ENCODE assay signal across 8 cellular contexts in the genomic region with DNA sequence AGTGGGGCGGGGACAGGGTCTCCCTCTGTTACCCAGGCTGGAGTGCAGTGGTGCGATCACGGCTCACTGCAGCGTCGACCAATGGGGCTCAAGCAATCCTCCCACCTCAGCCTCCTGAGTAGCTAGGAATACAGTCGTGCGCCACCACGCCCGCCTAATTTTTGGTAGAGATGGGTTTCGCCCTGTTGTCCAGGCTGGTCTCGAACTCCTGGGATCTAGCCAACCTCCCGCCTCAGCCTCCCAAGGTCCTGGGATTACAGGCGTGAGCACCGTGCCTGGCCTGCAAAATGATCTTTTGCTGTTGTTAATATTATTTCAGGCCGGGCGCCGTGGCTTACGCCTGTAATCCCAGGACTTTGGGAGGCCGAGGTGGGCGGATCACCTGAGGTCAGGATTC. TPM values are rescaled to one million over a fixed set of nuclear protein-coding genes. Genes with fewer than 3 reads are reported as not detected.
DNase-seq lines count a peak whose midpoint lies in the region; ATAC-seq and TF ChIP-seq lines count a peak whose summit lies in the region.

No MANE protein-coding gene starts in this region.

- no peaks in the 10 kb centered on the region for H3K9me3 ChIP-seq in MG63
- no peaks in the 10 kb centered on the region for H3K9me3 ChIP-seq in neural cell (ENCODE audit: low read length)

- no peak for ATAC-seq in effector memory CD8-positive, alpha-beta T cell (replicated peaks)

- DNase-seq in AG10803 (ENCODE audit: low read depth), result no peak
- DNase-seq in MG63, result no peak
- no peak for DNase-seq in effector memory CD8-positive, alpha-beta T cell
- DNase-seq in SW480 (ENCODE audit: low spot score), result no peak
- no peak for DNase-seq in HuH-7.5 (ENCODE audit: low spot score)
- no peak for DNase-seq in NCI-H345 treated with DMSO at 0.1 percent for 48 hours (lab: John Stamatoyannopoulos, UW; ENCODE audit: unreplicated experiment)
- DNase-seq in NCI-H69 (lab: John Stamatoyannopoulos, UW), result no peak

- peak overlapping the region; percentile 70 for H3K9ac ChIP-seq in neural cell (ENCODE audit: low read length)

- TF ChIP-seq CTCF in AG10803 (conservative IDR thresholded peaks at IDR 0.05; ENCODE audit: low read length), result no peak
- no peak for TF ChIP-seq CTCF in neural cell (IDR thresholded peaks at IDR 0.05; ENCODE audit: poor library complexity, severe bottlenecking)

- no peaks in the 10 kb centered on the region for H3K9me3 Mint-ChIP-seq in effector memory CD8-positive, alpha-beta T cell

- H3K36me3 ChIP-seq in MG63 (peaks cover 13% of the 10 kb centered on the region), neural cell (ENCODE audit: insufficient read depth, low read length) (no peaks in the 10 kb centered on the region)

- H3K4me1 Mint-ChIP-seq in effector memory CD8-positive, alpha-beta T cell (ENCODE audit: low read depth in 2 of 2), result peaks cover 26 to 31% of the 10 kb centered on the region in 2 donors

- peak overlapping the region; percentile 65 for H3K4me2 ChIP-seq in neural cell (ENCODE audit: low read length)

- H3K27me3 ChIP-seq in MG63 (no peaks in the 10 kb centered on the region), neural cell (ENCODE audit: insufficient read depth, low read depth, low read length) (no peaks in the 10 kb centered on the region)

- H3K36me3 Mint-ChIP-seq in effector memory CD8-positive, alpha-beta T cell (ENCODE audit: insufficient read depth), result peaks cover 22% of the 10 kb centered on the region

- peak overlapping the region; percentile 93 for H2AFZ ChIP-seq in neural cell (ENCODE audit: low read depth, low read length)

- peak overlapping the region; percentile 70 for H3K4me3 ChIP-seq in AG10803 (ENCODE audit: low read length)
- peak overlapping the region; percentile 96 for H3K4me3 ChIP-seq in MG63
- H3K4me3 ChIP-seq in neural cell (ENCODE audit: low read length), result peak overlapping the region; percentile 91

- H3K4me3 Mint-ChIP-seq in effector memory CD8-positive, alpha-beta T cell, result peak overlapping the region; percentile 90 to 93

- H3K79me2 ChIP-seq in neural cell (replicated peaks; ENCODE audit: insufficient read depth, low read length), result no peaks in the 10 kb centered on the region

- peak overlapping the region; percentile 91 to 93 for H3K27ac Mint-ChIP-seq in effector memory CD8-positive, alpha-beta T cell

- H3K27me3 Mint-ChIP-seq in effector memory CD8-positive, alpha-beta T cell, result no peaks in the 10 kb centered on the region

- no peak for TF ChIP-seq RAD21 in neural cell (conservative IDR thresholded peaks at IDR 0.05)

- no peaks in the 10 kb centered on the region for H3F3A ChIP-seq in neural cell (ENCODE audit: insufficient read depth, low read length, poor library complexity, severe bottlenecking)

- no peaks in the 10 kb centered on the region for H4K20me1 ChIP-seq in neural cell (ENCODE audit: insufficient read depth)

- H3K27ac ChIP-seq in neural cell (ENCODE audit: low read length), result peak overlapping the region; percentile 34

- no peaks in the 10 kb centered on the region for H3K9me2 ChIP-seq in neural cell (ENCODE audit: insufficient read depth, low read length)

- TF ChIP-seq EP300 in neural cell (conservative IDR thresholded peaks at IDR 0.05; ENCODE audit: poor library complexity, severe bottlenecking), result no peak

TF ChIP-seq in neural cell, 6 proteins besides CTCF, POLR2A, EP300 and RAD21:
- TF ChIP-seq TAF1 (IDR thresholded peaks at IDR 0.05; ENCODE audit: low read depth) (no peak), POLR2AphosphoS5 (IDR thresholded peaks at IDR 0.05) (no peak), EZH2 (IDR thresholded peaks at IDR 0.05; ENCODE audit: borderline replicate concordance, insufficient read depth, low read length, poor library complexity, severe bottlenecking) (no peak), SMC3 (conservative IDR thresholded peaks at IDR 0.05; ENCODE audit: poor library complexity) (no peak), MXI1 (conservative IDR thresholded peaks at IDR 0.05; ENCODE audit: poor library complexity, severe bottlenecking) (no peak)
- TF ChIP-seq, protein P1, sequence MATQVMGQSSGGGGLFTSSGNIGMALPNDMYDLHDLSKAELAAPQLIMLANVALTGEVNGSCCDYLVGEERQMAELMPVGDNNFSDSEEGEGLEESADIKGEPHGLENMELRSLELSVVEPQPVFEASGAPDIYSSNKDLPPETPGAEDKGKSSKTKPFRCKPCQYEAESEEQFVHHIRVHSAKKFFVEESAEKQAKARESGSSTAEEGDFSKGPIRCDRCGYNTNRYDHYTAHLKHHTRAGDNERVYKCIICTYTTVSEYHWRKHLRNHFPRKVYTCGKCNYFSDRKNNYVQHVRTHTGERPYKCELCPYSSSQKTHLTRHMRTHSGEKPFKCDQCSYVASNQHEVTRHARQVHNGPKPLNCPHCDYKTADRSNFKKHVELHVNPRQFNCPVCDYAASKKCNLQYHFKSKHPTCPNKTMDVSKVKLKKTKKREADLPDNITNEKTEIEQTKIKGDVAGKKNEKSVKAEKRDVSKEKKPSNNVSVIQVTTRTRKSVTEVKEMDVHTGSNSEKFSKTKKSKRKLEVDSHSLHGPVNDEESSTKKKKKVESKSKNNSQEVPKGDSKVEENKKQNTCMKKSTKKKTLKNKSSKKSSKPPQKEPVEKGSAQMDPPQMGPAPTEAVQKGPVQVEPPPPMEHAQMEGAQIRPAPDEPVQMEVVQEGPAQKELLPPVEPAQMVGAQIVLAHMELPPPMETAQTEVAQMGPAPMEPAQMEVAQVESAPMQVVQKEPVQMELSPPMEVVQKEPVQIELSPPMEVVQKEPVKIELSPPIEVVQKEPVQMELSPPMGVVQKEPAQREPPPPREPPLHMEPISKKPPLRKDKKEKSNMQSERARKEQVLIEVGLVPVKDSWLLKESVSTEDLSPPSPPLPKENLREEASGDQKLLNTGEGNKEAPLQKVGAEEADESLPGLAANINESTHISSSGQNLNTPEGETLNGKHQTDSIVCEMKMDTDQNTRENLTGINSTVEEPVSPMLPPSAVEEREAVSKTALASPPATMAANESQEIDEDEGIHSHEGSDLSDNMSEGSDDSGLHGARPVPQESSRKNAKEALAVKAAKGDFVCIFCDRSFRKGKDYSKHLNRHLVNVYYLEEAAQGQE (IDR thresholded peaks at IDR 0.05; ENCODE audit: borderline replicate concordance), result no peak

RNA-seq across cellular contexts. Expression of a gene that starts 0.6 kb away (rescaled TPM):
- 15.3 and 16.6 TPM in 2 replicates for total RNA-seq in MG63 (2014; rRNA removed; shearing (Covaris generic); ENCODE audit: low replicate concordance)
- polyA plus RNA-seq in neural cell, result 10.2 and 10.3 TPM in 2 replicates
- polyA minus RNA-seq in neural cell, result 8.6 and 9.3 TPM in 2 replicates

RNA-seq across cellular contexts. Expression of a gene that starts 5.1 kb away (rescaled TPM):
- total RNA-seq in MG63 (2014; rRNA removed; shearing (Covaris generic); ENCODE audit: low replicate concordance), result 8.1 and 11.8 TPM in 2 replicates
- polyA plus RNA-seq in neural cell, result 5.5 and 5.7 TPM in 2 replicates
- polyA minus RNA-seq in neural cell, result 10.2 and 11.8 TPM in 2 replicates
